Comparison of ENCODE assay signal across 11 cellular contexts in the genomic region with DNA sequence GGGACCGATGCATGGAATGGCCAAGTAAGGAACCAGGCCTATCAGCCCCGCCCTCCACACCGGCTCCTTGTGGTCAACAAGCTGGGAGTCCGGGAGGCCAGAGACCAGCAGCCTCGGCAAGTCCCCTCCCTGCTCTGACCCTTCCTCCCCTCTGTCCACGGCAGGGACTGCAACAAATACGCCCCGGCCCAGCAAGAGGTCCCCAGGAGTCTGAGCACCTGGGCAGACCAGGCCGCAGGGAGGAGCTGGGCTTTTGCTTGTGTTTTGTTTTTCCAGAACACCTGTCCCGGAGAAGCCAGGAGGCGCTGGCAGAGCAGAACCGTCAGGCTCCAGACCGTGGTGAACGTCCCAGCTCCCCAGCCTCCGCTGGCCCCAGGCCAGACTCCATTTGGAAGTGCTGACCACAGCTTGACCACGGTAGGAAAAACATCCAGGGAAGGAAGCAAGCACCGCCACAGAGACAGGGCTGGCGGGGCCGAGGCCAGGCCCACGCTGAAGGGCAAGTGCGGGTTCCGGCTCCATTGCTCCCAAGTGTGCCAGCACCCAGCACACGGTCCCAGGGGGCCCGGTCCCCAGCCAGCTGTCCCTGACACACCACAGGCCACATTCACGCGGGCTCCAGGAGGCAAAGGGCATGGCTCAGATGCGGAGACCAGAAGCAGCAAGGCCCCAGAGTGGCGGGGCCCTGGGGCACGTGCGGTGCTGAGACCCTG. TPM values are rescaled to one million over a fixed set of nuclear protein-coding genes. Genes with fewer than 3 reads are reported as not detected.
DNase-seq lines count a peak whose midpoint lies in the region; ATAC-seq, FAIRE-seq and TF ChIP-seq lines count a peak whose summit lies in the region.
"Had no signal": no experiment of that assay in that cellular context is flagged by ENCODE, and none has a peak within 500 bp of the region (broad histone marks: within the 10 kb centered on the region; RNA-seq: fewer than 3 reads in every experiment).

No MANE protein-coding gene starts in this region.

- no peak overlapping the region for H3K4me3 ChIP-seq in choroid plexus epithelial cell (ENCODE audit: low read depth, low read length)
- H3K4me3 ChIP-seq in HepG2 (replicated peaks in 1 of 3; ENCODE audit: insufficient read depth in 1 of 3, low read depth in 2 of 3, low read length in 3 of 3): no peak overlapping the region

- H3K9me3 ChIP-seq in HepG2 (ENCODE audit: low read length): no peaks in the 10 kb centered on the region

- intact Hi-C loops in HepG2 (cut with micrococcal nuclease; ENCODE audit: unreplicated experiment) (no loop called here), natural killer cell (cut with micrococcal nuclease) (no loop called here)

- no peak for TF ChIP-seq RAD21 in HepG2 (CRISPR knock-in tag; IDR thresholded peaks at IDR 0.05)

- TF ChIP-seq EP300 in HepG2 (IDR thresholded peaks at IDR 0.05; ENCODE audit: low read depth in 2 of 2, low read length in 2 of 2) (no peak), HepG2 (CRISPR knock-in tag; IDR thresholded peaks at IDR 0.05; ENCODE audit: borderline replicate concordance) (no peak)

- BruUV-seq in HepG2 (replicated peaks; lab: Mats Ljungman, UMichigan): no TSS peak

- peaks cover 15% of the 10 kb centered on the region; the same call in 1 of the 2 replicates for H4K20me1 ChIP-seq in HepG2 (ENCODE audit: insufficient read depth, low read length)

- TF ChIP-seq CTCF in choroid plexus epithelial cell (conservative IDR thresholded peaks at IDR 0.05; ENCODE audit: low read depth, low read length) (peak; percentile 14), HepG2 (CRISPR knock-in tag; IDR thresholded peaks at IDR 0.05) (no peak), natural killer cell (IDR thresholded peaks at IDR 0.05) (no peak)

- no peaks in the 10 kb centered on the region for H3K4me1 Mint-ChIP-seq in natural killer cell
- H3K4me1 Mint-ChIP-seq: activated naive CD8-positive, alpha-beta T cell treated with anti-CD3 and anti-CD28 coated beads, Interleukin-2, amount 10 ng/mL, durations not matched to agents 7 days and 5 days had no signal

- in situ Hi-C loops in HepG2 (cut with HindIII; ENCODE audit: extremely low pct_ligation_motif_present, low pct_unique_long_range_greater_than_20kb): no loop called here

- CTCF ChIA-PET in HepG2 (lab: Yijun Ruan, JAX; ENCODE audit: low intra/inter-chr PET ratio, low total read pairs): no interaction called here

- no peak overlapping the region for H3K4me2 ChIP-seq in HepG2 (ENCODE audit: low read depth, low read length)

- H3K9me3 Mint-ChIP-seq in natural killer cell: no peaks in the 10 kb centered on the region

- H3K27ac ChIP-seq in HepG2 (ENCODE audit: extremely low read length, insufficient read depth, low read length): peak overlapping the region; percentile 33

- H3K4me1 ChIP-seq in HepG2 (ENCODE audit: insufficient read depth, low read length): peaks cover 28% of the 10 kb centered on the region

- no peak overlapping the region for H2AFZ ChIP-seq in HepG2 (ENCODE audit: low read length)

- DNase-seq in NCI-H146 (lab: John Stamatoyannopoulos, UW): peak; percentile 82
- peak; percentile 60 for DNase-seq in choroid plexus epithelial cell (ENCODE audit: low read depth)
- DNase-seq in HepG2 (ENCODE audit: low spot score): no peak
- peak; percentile 66 for DNase-seq in stromal cell of bone marrow (ENCODE audit: low read depth)
- no peak for DNase-seq in hippocampal formation (lab: John Stamatoyannopoulos, UW)
- DNase-seq in natural killer cell: no peak
- DNase-seq: activated naive CD8-positive, alpha-beta T cell treated with anti-CD3 and anti-CD28 coated beads, Interleukin-2, amount 10 ng/mL, durations not matched to agents 7 days and 5 days had no signal

- no peaks in the 10 kb centered on the region for H3K27me3 Mint-ChIP-seq in natural killer cell (ENCODE audit: low read depth in 2 of 2)
- H3K27me3 Mint-ChIP-seq: activated naive CD8-positive, alpha-beta T cell treated with anti-CD3 and anti-CD28 coated beads, Interleukin-2, amount 10 ng/mL, durations not matched to agents 7 days and 5 days had no signal

- peaks cover 15 to 25% of the 10 kb centered on the region in 2 experiments; a peak in 4 of 5 replicates for H3K36me3 ChIP-seq in HepG2 (replicated peaks in 1 of 2; ENCODE audit: control insufficient read depth in 1 of 2, insufficient read depth in 2 of 2, low read length in 2 of 2)

- WGBS in HepG2 (ENCODE audit: low lambda C conversion rate): 92% methylated on average over 14 of the region's 30 CpGs

- H3K9ac ChIP-seq in HepG2 (ENCODE audit: insufficient read depth, low read depth, low read length): no peak overlapping the region

- peaks cover 40% of the 10 kb centered on the region for H3K79me2 ChIP-seq in HepG2 (ENCODE audit: insufficient read depth, low read length)

- POLR2A ChIA-PET in HepG2 (lab: Yijun Ruan, JAX): no interaction called here

- no peaks in the 10 kb centered on the region for H3K36me3 Mint-ChIP-seq in natural killer cell

- no peak for FAIRE-seq in HepG2 (lab: Jason Lieb, UNC)
- FAIRE-seq: urothelium cell line had no signal

- H3K4me3 Mint-ChIP-seq in natural killer cell: no peak overlapping the region
- H3K4me3 Mint-ChIP-seq: activated naive CD8-positive, alpha-beta T cell treated with anti-CD3 and anti-CD28 coated beads, Interleukin-2, amount 10 ng/mL, durations not matched to agents 7 days and 5 days; WTC11 had no signal

- TF ChIP-seq POLR2A in HepG2 (IDR thresholded peaks at IDR 0.05; ENCODE audit: insufficient read depth in 1 of 2, low read depth in 2 of 2, low read length in 2 of 2): no peak

- H3K27ac Mint-ChIP-seq in natural killer cell: no peak overlapping the region
- H3K27ac Mint-ChIP-seq: activated naive CD8-positive, alpha-beta T cell treated with anti-CD3 and anti-CD28 coated beads, Interleukin-2, amount 10 ng/mL, durations not matched to agents 7 days and 5 days had no signal

- ATAC-seq in HepG2 (no peak), HG03565 (IDR thresholded peaks at IDR 0.05; ENCODE audit: unreplicated experiment) (no peak), natural killer cell (no peak), GM21576 (IDR thresholded peaks at IDR 0.05; ENCODE audit: unreplicated experiment) (no peak)
- ATAC-seq: WTC11 had no signal

- H3K27me3 ChIP-seq in HepG2 (ENCODE audit: control insufficient read depth in 1 of 2, insufficient read depth in 2 of 2, low read length in 2 of 2): no peaks in the 10 kb centered on the region

TF ChIP-seq in HepG2, 621 proteins besides CTCF, POLR2A, EP300 and RAD21 (continues in another document):
- TF ChIP-seq PPARG (CRISPR knock-in tag; conservative IDR thresholded peaks at IDR 0.05): no peak
- TF ChIP-seq, protein P1, sequence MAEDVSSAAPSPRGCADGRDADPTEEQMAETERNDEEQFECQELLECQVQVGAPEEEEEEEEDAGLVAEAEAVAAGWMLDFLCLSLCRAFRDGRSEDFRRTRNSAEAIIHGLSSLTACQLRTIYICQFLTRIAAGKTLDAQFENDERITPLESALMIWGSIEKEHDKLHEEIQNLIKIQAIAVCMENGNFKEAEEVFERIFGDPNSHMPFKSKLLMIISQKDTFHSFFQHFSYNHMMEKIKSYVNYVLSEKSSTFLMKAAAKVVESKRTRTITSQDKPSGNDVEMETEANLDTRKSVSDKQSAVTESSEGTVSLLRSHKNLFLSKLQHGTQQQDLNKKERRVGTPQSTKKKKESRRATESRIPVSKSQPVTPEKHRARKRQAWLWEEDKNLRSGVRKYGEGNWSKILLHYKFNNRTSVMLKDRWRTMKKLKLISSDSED (CRISPR knock-in tag; IDR thresholded peaks at IDR 0.05): no peak
- no peak for TF ChIP-seq NFKBIZ (CRISPR knock-in tag; IDR thresholded peaks at IDR 0.05)
- no peak for TF ChIP-seq ZEB1 (IDR thresholded peaks at IDR 0.05; ENCODE audit: insufficient replicate concordance, low read depth)

RNA-seq across cellular contexts. Expression of a gene that starts 56.6 kb away (rescaled TPM):
- 21.2 and 22.5 TPM in 2 replicates for total RNA-seq in HepG2 (2016; rRNA removed; fragmentation: Illumina TruSeq; extraction: Trizol)
- 11.6 and 15.3 TPM in 2 replicates for total RNA-seq in HepG2 (2016; cell fraction: cytosol; rRNA removed; fragmentation: Illumina TruSeq; extraction: Trizol; ENCODE audit: low read depth)
- total RNA-seq in HepG2 (2016; cell fraction: insoluble cytoplasmic fraction; rRNA removed; fragmentation: Illumina TruSeq; extraction: Trizol): 17.5 and 22.6 TPM in 2 replicates
- total RNA-seq in HepG2 (2016; cell fraction: membrane; rRNA removed; fragmentation: Illumina TruSeq; extraction: Trizol): 15.0 and 15.8 TPM in 2 replicates
- 24.8 and 26.3 TPM in 2 replicates for total RNA-seq in HepG2 (2016; cell fraction: nucleus; rRNA removed; fragmentation: Illumina TruSeq; extraction: Trizol)
- 22.9 and 32.7 TPM in 2 replicates for polyA plus RNA-seq in HepG2 (2011; rRNA removed)
- 23.2 and 24.2 TPM in 2 replicates for polyA plus RNA-seq in HepG2 (2011; cell fraction: cytosol; rRNA removed)
- 70.9 and 79.3 TPM in 2 replicates for polyA plus RNA-seq in HepG2 (2011; cell fraction: nucleus; rRNA removed)
- 34.9 and 35.5 TPM in 2 replicates for polyA plus RNA-seq in HepG2 (2012)
- polyA plus RNA-seq in HepG2 (2016; cell fraction: cytosol; fragmentation: Illumina TruSeq; extraction: Trizol; ENCODE audit: low read depth): 2.1 and 2.5 TPM in 2 replicates
- polyA plus RNA-seq in HepG2 (2016; cell fraction: insoluble cytoplasmic fraction; fragmentation: Illumina TruSeq; extraction: Trizol; ENCODE audit: low read depth): 21.5 and 26.8 TPM in 2 replicates
- polyA plus RNA-seq in HepG2 (2016; cell fraction: membrane; fragmentation: Illumina TruSeq; extraction: Trizol; ENCODE audit: low read depth): 8.7 and 9.2 TPM in 2 replicates
- polyA plus RNA-seq in HepG2 (2016; cell fraction: nucleus; fragmentation: Illumina TruSeq; extraction: Trizol; ENCODE audit: insufficient read depth, low read depth): 61.9 and 62.3 TPM in 2 replicates
- 37.6 and 51.8 TPM in 2 replicates for polyA minus RNA-seq in HepG2 (2011; rRNA and poly(A)+ RNA removed; ENCODE audit: low replicate concordance)
- polyA minus RNA-seq in HepG2 (2011; cell fraction: cytosol; rRNA and poly(A)+ RNA removed): 33.6 and 35.2 TPM in 2 replicates
- polyA minus RNA-seq in HepG2 (2011; cell fraction: nucleus; rRNA and poly(A)+ RNA removed): 32.7 and 34.4 TPM in 2 replicates
- total RNA-seq in natural killer cell: 1 to 10 TPM; 3.9 to 5.1 (median 4.8) TPM

Comparison
In these comparisons a context has a peak if more than half of its experiments do, and no peak if none do; other contexts are left out.
1. DNase-seq: peak in NCI-H146 (single experiment), choroid plexus epithelial cell (single experiment) and stromal cell of bone marrow (single experiment); none in HepG2 (single experiment), hippocampal formation (0 of 2) and natural killer cell (single experiment).